1 cellular context compared by ENCODE assay signal in genomic region chr14:34912182-34912581, GRCh38.
TF ChIP-seq lines count a peak whose summit lies in the region.

No MANE protein-coding gene starts in this region.

TF ChIP-seq in IMR-90, 13 proteins besides CTCF, POLR2A, EP300 and RAD21 (continued from another document):
- TF ChIP-seq FOS (IDR thresholded peaks at IDR 0.05; ENCODE audit: low read depth, low read length) (no peak), NFE2L2 (IDR thresholded peaks at IDR 0.05; ENCODE audit: low read depth, low read length) (no peak), BHLHE40 (IDR thresholded peaks at IDR 0.05; ENCODE audit: low read depth, low read length) (no peak), RFX5 (IDR thresholded peaks at IDR 0.05; ENCODE audit: low read depth, low read length) (no peak), CEBPB (IDR thresholded peaks at IDR 0.05; ENCODE audit: low read depth, low read length) (no peak), MAFK (IDR thresholded peaks at IDR 0.05; ENCODE audit: low read depth, low read length) (no peak), CHD1 (IDR thresholded peaks at IDR 0.05; ENCODE audit: low read depth, low read length) (no peak), RCOR1 (IDR thresholded peaks at IDR 0.05; ENCODE audit: insufficient replicate concordance, low read length) (no peak), MXI1 (IDR thresholded peaks at IDR 0.05; ENCODE audit: borderline replicate concordance, low read depth, low read length) (no peak)
- TF ChIP-seq, protein P1, sequence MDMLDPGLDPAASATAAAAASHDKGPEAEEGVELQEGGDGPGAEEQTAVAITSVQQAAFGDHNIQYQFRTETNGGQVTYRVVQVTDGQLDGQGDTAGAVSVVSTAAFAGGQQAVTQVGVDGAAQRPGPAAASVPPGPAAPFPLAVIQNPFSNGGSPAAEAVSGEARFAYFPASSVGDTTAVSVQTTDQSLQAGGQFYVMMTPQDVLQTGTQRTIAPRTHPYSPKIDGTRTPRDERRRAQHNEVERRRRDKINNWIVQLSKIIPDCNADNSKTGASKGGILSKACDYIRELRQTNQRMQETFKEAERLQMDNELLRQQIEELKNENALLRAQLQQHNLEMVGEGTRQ (IDR thresholded peaks at IDR 0.05; ENCODE audit: low read depth, low read length), result no peak
